Comparison of ENCODE assay signal across 1 cellular context in the genomic region with DNA sequence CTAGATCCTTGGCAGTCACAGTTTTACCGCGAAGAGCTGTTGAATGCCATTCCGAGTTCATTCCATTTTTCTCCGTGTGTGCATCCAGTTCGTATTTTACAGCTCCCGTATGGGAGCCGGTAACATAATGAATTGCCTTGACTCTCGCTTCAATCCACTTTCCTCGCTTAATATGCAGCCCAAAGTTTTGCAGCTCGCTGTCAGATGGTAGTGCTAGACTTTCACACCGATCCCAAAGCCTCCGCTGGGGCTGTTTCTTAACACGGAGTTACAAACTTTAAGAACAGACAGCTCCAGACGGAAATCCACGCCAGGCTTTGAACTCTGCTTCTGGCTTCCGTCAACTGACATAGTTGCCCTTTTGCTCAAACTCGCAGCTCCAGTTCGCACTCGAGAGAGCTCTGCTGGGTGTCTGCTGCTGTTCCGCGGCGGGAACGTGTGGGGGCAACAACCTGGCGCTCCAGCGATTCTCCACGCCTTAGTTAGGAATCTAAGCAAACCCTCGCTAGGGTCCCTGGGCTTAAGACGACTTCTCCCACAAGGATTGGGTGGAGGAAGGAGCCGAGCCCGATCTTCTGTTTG.
TF ChIP-seq lines count a peak whose summit lies in the region.

No MANE protein-coding gene starts in this region.

TF ChIP-seq in H1, 55 proteins besides CTCF, POLR2A, EP300 and RAD21 (continued from another document):
- TF ChIP-seq, protein P1, sequence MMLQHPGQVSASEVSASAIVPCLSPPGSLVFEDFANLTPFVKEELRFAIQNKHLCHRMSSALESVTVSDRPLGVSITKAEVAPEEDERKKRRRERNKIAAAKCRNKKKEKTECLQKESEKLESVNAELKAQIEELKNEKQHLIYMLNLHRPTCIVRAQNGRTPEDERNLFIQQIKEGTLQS (IDR thresholded peaks at IDR 0.05; ENCODE audit: insufficient read depth, low read depth, low read length) = no peak
- TF ChIP-seq SP1 (IDR thresholded peaks at IDR 0.05; ENCODE audit: low read depth, low read length) (peak; percentile 100), HDAC6 (IDR thresholded peaks at IDR 0.05; ENCODE audit: low read depth, low read length) (no peak), MAFK (IDR thresholded peaks at IDR 0.05; ENCODE audit: low read depth, low read length) (no peak), TAF1 (IDR thresholded peaks at IDR 0.05; ENCODE audit: low read depth, low read length) (peak; percentile 47; the same call in 1 of the 2 replicates), CHD2 (IDR thresholded peaks at IDR 0.05; ENCODE audit: low read length) (no peak), POLR2AphosphoS5 (IDR thresholded peaks at IDR 0.05; ENCODE audit: low read depth, low read length) (peak; percentile 45), BACH1 (IDR thresholded peaks at IDR 0.05; ENCODE audit: low read length) (no peak), CREB1 (IDR thresholded peaks at IDR 0.05) (peak; percentile 10; the same call in 1 of the 2 replicates), NANOG (IDR thresholded peaks at IDR 0.05; ENCODE audit: insufficient read depth, low read depth, low read length, poor library complexity, severe bottlenecking) (no peak), GTF2F1 (IDR thresholded peaks at IDR 0.05; ENCODE audit: borderline replicate concordance, low read depth, low read length) (no peak), RBBP5 (IDR thresholded peaks at IDR 0.05; ENCODE audit: borderline replicate concordance, low read depth, low read length) (peak; percentile 18; the same call in 1 of the 2 replicates), KDM1A (IDR thresholded peaks at IDR 0.05; ENCODE audit: borderline replicate concordance, low read length) (no peak), CEBPB (IDR thresholded peaks at IDR 0.05; ENCODE audit: low read depth, low read length) (no peak), KDM4A (IDR thresholded peaks at IDR 0.05; ENCODE audit: low read depth, low read length, severe bottlenecking) (peak; percentile 12), TEAD4 (IDR thresholded peaks at IDR 0.05; ENCODE audit: low read depth, low read length) (peak; percentile 30; the same call in 1 of the 2 replicates), SAP30 (IDR thresholded peaks at IDR 0.05; ENCODE audit: insufficient read depth, insufficient replicate concordance, low read length) (peak; percentile 55)
- TF ChIP-seq, protein P2, sequence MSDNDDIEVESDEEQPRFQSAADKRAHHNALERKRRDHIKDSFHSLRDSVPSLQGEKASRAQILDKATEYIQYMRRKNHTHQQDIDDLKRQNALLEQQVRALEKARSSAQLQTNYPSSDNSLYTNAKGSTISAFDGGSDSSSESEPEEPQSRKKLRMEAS (IDR thresholded peaks at IDR 0.05) = no peak; the same call in 1 of the 2 replicates
- TF ChIP-seq, protein P3, sequence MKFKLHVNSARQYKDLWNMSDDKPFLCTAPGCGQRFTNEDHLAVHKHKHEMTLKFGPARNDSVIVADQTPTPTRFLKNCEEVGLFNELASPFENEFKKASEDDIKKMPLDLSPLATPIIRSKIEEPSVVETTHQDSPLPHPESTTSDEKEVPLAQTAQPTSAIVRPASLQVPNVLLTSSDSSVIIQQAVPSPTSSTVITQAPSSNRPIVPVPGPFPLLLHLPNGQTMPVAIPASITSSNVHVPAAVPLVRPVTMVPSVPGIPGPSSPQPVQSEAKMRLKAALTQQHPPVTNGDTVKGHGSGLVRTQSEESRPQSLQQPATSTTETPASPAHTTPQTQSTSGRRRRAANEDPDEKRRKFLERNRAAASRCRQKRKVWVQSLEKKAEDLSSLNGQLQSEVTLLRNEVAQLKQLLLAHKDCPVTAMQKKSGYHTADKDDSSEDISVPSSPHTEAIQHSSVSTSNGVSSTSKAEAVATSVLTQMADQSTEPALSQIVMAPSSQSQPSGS (IDR thresholded peaks at IDR 0.05; ENCODE audit: low read length) = no peak; the same call in 1 of the 2 replicates
- TF ChIP-seq, protein P4, sequence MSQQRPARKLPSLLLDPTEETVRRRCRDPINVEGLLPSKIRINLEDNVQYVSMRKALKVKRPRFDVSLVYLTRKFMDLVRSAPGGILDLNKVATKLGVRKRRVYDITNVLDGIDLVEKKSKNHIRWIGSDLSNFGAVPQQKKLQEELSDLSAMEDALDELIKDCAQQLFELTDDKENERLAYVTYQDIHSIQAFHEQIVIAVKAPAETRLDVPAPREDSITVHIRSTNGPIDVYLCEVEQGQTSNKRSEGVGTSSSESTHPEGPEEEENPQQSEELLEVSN (IDR thresholded peaks at IDR 0.05) = peak; percentile 60; the same call in 1 of the 2 replicates
